ENCODE assay signal across 3 cellular contexts in the genomic region with DNA sequence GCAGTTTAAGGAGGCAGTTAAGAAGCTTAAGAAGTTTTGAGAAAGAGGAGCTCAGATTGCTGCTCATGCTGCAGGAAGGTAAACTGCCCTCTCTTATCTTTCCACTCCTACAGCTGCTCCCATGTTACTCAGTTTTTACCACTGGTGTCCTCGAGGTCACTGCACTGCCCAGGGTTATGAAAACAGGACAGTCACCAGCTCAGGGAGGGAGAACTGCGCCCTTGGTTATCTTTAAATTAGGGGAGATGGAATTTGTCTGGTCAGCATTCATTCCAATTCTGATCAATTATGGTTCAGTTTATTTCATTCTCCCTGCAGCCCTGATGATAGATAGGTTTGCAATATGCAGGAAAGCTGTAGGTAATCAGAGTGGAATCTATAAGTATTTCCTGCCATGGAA.
TF ChIP-seq lines count a peak whose summit lies in the region.

No MANE protein-coding gene starts in this region.

TF ChIP-seq in IMR-90, 13 proteins besides CTCF, POLR2A, EP300 and RAD21:
- TF ChIP-seq MAFK (IDR thresholded peaks at IDR 0.05; ENCODE audit: low read depth, low read length) (peak; percentile 77), NFE2L2 (IDR thresholded peaks at IDR 0.05; ENCODE audit: low read depth, low read length) (no peak), CEBPB (IDR thresholded peaks at IDR 0.05; ENCODE audit: low read depth, low read length) (no peak), CHD1 (IDR thresholded peaks at IDR 0.05; ENCODE audit: low read depth, low read length) (no peak)

TF ChIP-seq in K562, 482 proteins besides CTCF, POLR2A, EP300 and RAD21:
- TF ChIP-seq ZNF589 (CRISPR knock-in tag; IDR thresholded peaks at IDR 0.05; ENCODE audit: low read depth) (no peak), RB1 (IDR thresholded peaks at IDR 0.05; ENCODE audit: low read depth) (no peak), EWSR1 (IDR thresholded peaks at IDR 0.05; ENCODE audit: borderline replicate concordance, low read depth, partially characterized antibody) (no peak), TCF7 (IDR thresholded peaks at IDR 0.05; ENCODE audit: borderline replicate concordance) (no peak), ZNF165 (CRISPR knock-in tag; IDR thresholded peaks at IDR 0.05; ENCODE audit: borderline replicate concordance) (no peak), MYC (IDR thresholded peaks at IDR 0.05; ENCODE audit: low read depth, low read length) (no peak), MYC (CRISPR knock-in tag; IDR thresholded peaks at IDR 0.05; ENCODE audit: borderline replicate concordance, low read depth) (no peak), MAFG (tag; conservative IDR thresholded peaks at IDR 0.05) (peak; percentile 61), MAFF (IDR thresholded peaks at IDR 0.05; ENCODE audit: low read length) (0 out of 2 replicates have a peak, but pooled peaks have one; percentile 6), POLR2H (tag; IDR thresholded peaks at IDR 0.05; ENCODE audit: low read depth) (no peak), CREB1 (IDR thresholded peaks at IDR 0.05) (no peak), CREB1 (CRISPR knock-in tag; IDR thresholded peaks at IDR 0.05) (no peak), MAFK (IDR thresholded peaks at IDR 0.05; ENCODE audit: low read length) (peak; percentile 46), C11orf30 (IDR thresholded peaks at IDR 0.05; ENCODE audit: low read depth) (peak; percentile 63; the same call in 1 of the 2 replicates), NR2C2 (CRISPR knock-in tag; IDR thresholded peaks at IDR 0.05) (no peak), NR2C2 (tag; IDR thresholded peaks at IDR 0.05) (peak; percentile 15; the same call in 1 of the 2 replicates), ZNF384 (IDR thresholded peaks at IDR 0.05; ENCODE audit: low read depth, low read length) (no peak), ZNF316 (IDR thresholded peaks at IDR 0.05) (peak; percentile 82), ZNF24 (IDR thresholded peaks at IDR 0.05) (no peak), ARNT (IDR thresholded peaks at IDR 0.05) (no peak), PCBP2 (IDR thresholded peaks at IDR 0.05; ENCODE audit: low read depth, low read length, poor library complexity, severe bottlenecking) (no peak), SMAD2 (IDR thresholded peaks at IDR 0.05; ENCODE audit: low read depth, low read length) (no peak)
- TF ChIP-seq, protein P1, sequence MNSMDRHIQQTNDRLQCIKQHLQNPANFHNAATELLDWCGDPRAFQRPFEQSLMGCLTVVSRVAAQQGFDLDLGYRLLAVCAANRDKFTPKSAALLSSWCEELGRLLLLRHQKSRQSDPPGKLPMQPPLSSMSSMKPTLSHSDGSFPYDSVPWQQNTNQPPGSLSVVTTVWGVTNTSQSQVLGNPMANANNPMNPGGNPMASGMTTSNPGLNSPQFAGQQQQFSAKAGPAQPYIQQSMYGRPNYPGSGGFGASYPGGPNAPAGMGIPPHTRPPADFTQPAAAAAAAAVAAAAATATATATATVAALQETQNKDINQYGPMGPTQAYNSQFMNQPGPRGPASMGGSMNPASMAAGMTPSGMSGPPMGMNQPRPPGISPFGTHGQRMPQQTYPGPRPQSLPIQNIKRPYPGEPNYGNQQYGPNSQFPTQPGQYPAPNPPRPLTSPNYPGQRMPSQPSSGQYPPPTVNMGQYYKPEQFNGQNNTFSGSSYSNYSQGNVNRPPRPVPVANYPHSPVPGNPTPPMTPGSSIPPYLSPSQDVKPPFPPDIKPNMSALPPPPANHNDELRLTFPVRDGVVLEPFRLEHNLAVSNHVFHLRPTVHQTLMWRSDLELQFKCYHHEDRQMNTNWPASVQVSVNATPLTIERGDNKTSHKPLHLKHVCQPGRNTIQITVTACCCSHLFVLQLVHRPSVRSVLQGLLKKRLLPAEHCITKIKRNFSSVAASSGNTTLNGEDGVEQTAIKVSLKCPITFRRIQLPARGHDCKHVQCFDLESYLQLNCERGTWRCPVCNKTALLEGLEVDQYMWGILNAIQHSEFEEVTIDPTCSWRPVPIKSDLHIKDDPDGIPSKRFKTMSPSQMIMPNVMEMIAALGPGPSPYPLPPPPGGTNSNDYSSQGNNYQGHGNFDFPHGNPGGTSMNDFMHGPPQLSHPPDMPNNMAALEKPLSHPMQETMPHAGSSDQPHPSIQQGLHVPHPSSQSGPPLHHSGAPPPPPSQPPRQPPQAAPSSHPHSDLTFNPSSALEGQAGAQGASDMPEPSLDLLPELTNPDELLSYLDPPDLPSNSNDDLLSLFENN (IDR thresholded peaks at IDR 0.05; ENCODE audit: low read depth in 2 of 2, low read length in 2 of 2), result no peak
- TF ChIP-seq, protein P2, sequence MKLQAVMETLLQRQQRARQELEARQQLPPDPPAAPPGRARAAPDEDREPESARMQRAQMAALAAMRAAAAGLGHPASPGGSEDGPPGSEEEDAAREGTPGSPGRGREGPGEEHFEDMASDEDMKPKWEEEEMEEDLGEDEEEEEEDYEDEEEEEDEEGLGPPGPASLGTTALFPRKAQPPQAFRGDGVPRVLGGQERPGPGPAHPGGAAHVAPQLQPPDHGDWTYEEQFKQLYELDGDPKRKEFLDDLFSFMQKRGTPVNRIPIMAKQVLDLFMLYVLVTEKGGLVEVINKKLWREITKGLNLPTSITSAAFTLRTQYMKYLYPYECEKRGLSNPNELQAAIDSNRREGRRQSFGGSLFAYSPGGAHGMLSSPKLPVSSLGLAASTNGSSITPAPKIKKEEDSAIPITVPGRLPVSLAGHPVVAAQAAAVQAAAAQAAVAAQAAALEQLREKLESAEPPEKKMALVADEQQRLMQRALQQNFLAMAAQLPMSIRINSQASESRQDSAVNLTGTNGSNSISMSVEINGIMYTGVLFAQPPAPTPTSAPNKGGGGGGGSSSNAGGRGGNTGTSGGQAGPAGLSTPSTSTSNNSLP (IDR thresholded peaks at IDR 0.05; ENCODE audit: borderline replicate concordance, low read depth, low read length), result no peak

TF ChIP-seq in HepG2, 621 proteins besides CTCF, POLR2A, EP300 and RAD21:
- TF ChIP-seq, protein P3, sequence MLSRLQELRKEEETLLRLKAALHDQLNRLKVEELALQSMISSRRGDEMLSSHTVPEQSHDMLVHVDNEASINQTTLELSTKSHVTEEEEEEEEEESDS (CRISPR knock-in tag; IDR thresholded peaks at IDR 0.05; ENCODE audit: borderline replicate concordance), result no peak
- TF ChIP-seq MAFK (conservative IDR thresholded peaks at IDR 0.05 in 1 of 2, IDR thresholded peaks at IDR 0.05 in 1 of 2; ENCODE audit: low read length in 2 of 2), result peak; percentile 59 to 81; a peak in 3 of 4 replicates
- TF ChIP-seq ZNF160 (CRISPR knock-in tag; IDR thresholded peaks at IDR 0.05), result no peak
- TF ChIP-seq ZNF570 (CRISPR knock-in tag; IDR thresholded peaks at IDR 0.05; ENCODE audit: borderline replicate concordance), result no peak
- no peak for TF ChIP-seq ATM (IDR thresholded peaks at IDR 0.05; ENCODE audit: borderline replicate concordance)
- no peak for TF ChIP-seq RBM39 (IDR thresholded peaks at IDR 0.05; ENCODE audit: low read depth, low read length, poor library complexity, severe bottlenecking)
- peak; percentile 63 for TF ChIP-seq MAFF (IDR thresholded peaks at IDR 0.05; ENCODE audit: low read depth, low read length)
